ENCODE assay signal across 20 cellular contexts in the genomic region with DNA sequence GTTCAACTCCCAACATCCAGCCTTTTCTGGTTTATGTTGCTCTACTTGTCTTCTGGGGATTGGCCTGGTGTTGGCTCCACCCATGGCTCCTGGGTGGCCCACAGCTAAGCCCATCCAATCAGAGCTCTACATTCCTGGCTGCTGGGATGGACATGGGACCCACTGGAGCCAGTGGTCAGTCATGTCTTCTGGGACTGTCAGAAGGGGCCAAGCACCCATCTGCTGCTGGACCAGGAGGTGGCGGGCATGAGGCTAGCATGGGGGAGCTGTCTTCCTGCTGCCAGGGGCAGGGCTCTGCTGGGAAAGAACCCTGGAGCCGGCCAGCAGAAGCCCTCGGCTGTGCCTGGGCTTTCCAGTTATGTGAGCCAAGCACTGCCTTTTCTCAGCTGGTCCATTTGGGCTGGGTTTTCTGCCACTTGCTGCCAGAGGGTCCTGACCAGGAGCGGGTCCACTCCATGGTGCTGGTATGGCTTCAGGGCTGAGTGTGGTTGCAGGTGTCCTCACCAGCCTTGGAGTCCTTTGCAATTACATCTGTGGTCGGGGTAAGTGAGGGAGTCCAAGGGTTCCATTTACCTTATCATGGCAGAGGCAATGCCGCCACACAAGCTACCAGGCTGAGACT. TPM values are rescaled to one million over a fixed set of nuclear protein-coding genes. Genes with fewer than 3 reads are reported as not detected.
DNase-seq lines count a peak whose midpoint lies in the region; ATAC-seq, FAIRE-seq and TF ChIP-seq lines count a peak whose summit lies in the region.
"Had no signal": no experiment of that assay in that cellular context is flagged by ENCODE, and none has a peak within 500 bp of the region (broad histone marks: within the 10 kb centered on the region; RNA-seq: fewer than 3 reads in every experiment).

No MANE protein-coding gene starts in this region.

- WGBS in psoas muscle, 3 donors: 67 to 71% (median 67%) methylated on average over 6 of the region's 6 CpGs

- H3K27me3 ChIP-seq in H7 (ENCODE audit: control insufficient read depth, insufficient read depth, low read length): no peaks in the 10 kb centered on the region
- H3K27me3 ChIP-seq in psoas muscle (ENCODE audit: insufficient read depth in 3 of 3, low read length in 2 of 3): peaks cover 0 to 7% (median 0%) of the 10 kb centered on the region in 3 donors
- H3K27me3 ChIP-seq in GM23338 (ENCODE audit: insufficient read depth): no peaks in the 10 kb centered on the region

- H3K4me2 ChIP-seq in GM23338: no peak overlapping the region

- no peak overlapping the region for H3K9ac ChIP-seq in kidney (ENCODE audit: low read length in 2 of 2)

- no peaks in the 10 kb centered on the region for H4K20me1 ChIP-seq in GM23338 (replicated peaks; ENCODE audit: insufficient read depth)

- CTCF ChIA-PET in WTC11 (lab: Charles Lee): interaction anchor here (1.0 kb wide), 2 partner anchors 23 to 41 kb away, joined by 3 read pairs; no protein-coding TSS in a partner anchor

- H3K4me3 Mint-ChIP-seq in WTC11: no peak overlapping the region
- H3K4me3 Mint-ChIP-seq in GM23338: no peak overlapping the region

- no peak for FAIRE-seq in kidney (lab: Jason Lieb, UNC)
- FAIRE-seq: GM12892, H54, K562 had no signal

- H3K4me3 ChIP-seq in H7 (ENCODE audit: insufficient read depth, low read depth, low read length) (no peak overlapping the region), kidney (ENCODE audit: low read length in 2 of 2) (no peak overlapping the region), psoas muscle (no peak overlapping the region), GM23338 (no peak overlapping the region)
- H3K4me3 ChIP-seq: K562, SK-N-MC had no signal

- no peaks in the 10 kb centered on the region for H3K4me1 ChIP-seq in kidney (ENCODE audit: control insufficient read depth in 1 of 2, insufficient read depth in 1 of 2, low read depth in 1 of 2, low read length in 2 of 2)
- H3K4me1 ChIP-seq in psoas muscle: no peaks in the 10 kb centered on the region
- no peaks in the 10 kb centered on the region for H3K4me1 ChIP-seq in GM23338 (ENCODE audit: insufficient read depth)

- H3F3A ChIP-seq in GM23338 (replicated peaks; ENCODE audit: low read depth): no peaks in the 10 kb centered on the region

- peak; percentile 39; the same call in 1 of the 2 replicates for ATAC-seq in WTC11
- ATAC-seq in psoas muscle: peak in 2 of 4 donors; percentile 33 to 75
- ATAC-seq in HG03039 (IDR thresholded peaks at IDR 0.05; ENCODE audit: unreplicated experiment): no peak
- ATAC-seq in GM23338: no peak
- ATAC-seq: K562, Panc1 had no signal

- H2AFZ ChIP-seq in GM23338: no peak overlapping the region

- H3K36me3 ChIP-seq in H7 (replicated peaks; ENCODE audit: control insufficient read depth, insufficient read depth, low read length) (no peaks in the 10 kb centered on the region), kidney (ENCODE audit: control insufficient read depth in 1 of 2, insufficient read depth in 2 of 2, low read length in 2 of 2) (no peaks in the 10 kb centered on the region), psoas muscle (ENCODE audit: insufficient read depth in 1 of 2, low read depth in 1 of 2) (no peaks in the 10 kb centered on the region), GM23338 (ENCODE audit: insufficient read depth) (no peaks in the 10 kb centered on the region)

- H3K27me3 Mint-ChIP-seq in WTC11 (ENCODE audit: low read depth): peaks cover 4% of the 10 kb centered on the region; the same call in 1 of the 2 replicates
- H3K27me3 Mint-ChIP-seq in GM23338 (ENCODE audit: insufficient read depth, low read depth, poor library complexity): no peaks in the 10 kb centered on the region

- POLR2A ChIA-PET in WTC11 (lab: Charles Lee): no interaction called here

- DNase-seq in H7 (peak; percentile 63), WTC11 (ENCODE audit: low spot score) (no peak), kidney (peak; percentile 33), psoas muscle (peak; percentile 4 to 31), GM23338 (ENCODE audit: low spot score) (no peak), activated T-cell treated with anti-CD3 and anti-CD28 coated beads for 4 hours (no peak)
- DNase-seq: ACHN, C1 segment of cervical spinal cord, DMS79, NCI-H1105, NCI-H2081, NCI-H2171 treated with DMSO at 0.1 percent for 48 hours, NCI-H446, NCI-H526 treated with DMSO at 0.1 percent for 48 hours had no signal

- H3K9me2 ChIP-seq in GM23338 (ENCODE audit: insufficient read depth): no peaks in the 10 kb centered on the region

- peaks cover 34% of the 10 kb centered on the region for H3K9me3 Mint-ChIP-seq in WTC11
- H3K9me3 Mint-ChIP-seq in GM23338: peaks cover 31% of the 10 kb centered on the region

- H3K27ac Mint-ChIP-seq in WTC11 (no peak overlapping the region), GM23338 (no peak overlapping the region)

- peaks cover 4 to 5% of the 10 kb centered on the region in 2 donors for H3K9me3 ChIP-seq in kidney (ENCODE audit: control insufficient read depth in 1 of 2, low read length in 2 of 2)
- H3K9me3 ChIP-seq in psoas muscle: no peaks in the 10 kb centered on the region

- TF ChIP-seq CTCF in WTC11 (IDR thresholded peaks at IDR 0.05) (no peak), kidney (IDR thresholded peaks at IDR 0.05; ENCODE audit: borderline replicate concordance, extremely low read depth, insufficient read depth) (no peak), psoas muscle (IDR thresholded peaks at IDR 0.05) (no peak), GM23338 (conservative IDR thresholded peaks at IDR 0.05; ENCODE audit: low read depth in 2 of 2) (peak in 1 of 2 experiments; percentile 42; a peak in 2 of 4 replicates)

- H3K4me1 Mint-ChIP-seq in WTC11: no peaks in the 10 kb centered on the region
- no peaks in the 10 kb centered on the region for H3K4me1 Mint-ChIP-seq in GM23338

- H3K79me2 ChIP-seq in GM23338 (replicated peaks; ENCODE audit: insufficient read depth): no peaks in the 10 kb centered on the region

- H3K36me3 Mint-ChIP-seq in WTC11 (peaks cover 9% of the 10 kb centered on the region), GM23338 (ENCODE audit: low read depth) (no peaks in the 10 kb centered on the region)

- no peak overlapping the region for H3K27ac ChIP-seq in kidney (ENCODE audit: low read depth in 2 of 2, low read length in 2 of 2)
- no peak overlapping the region for H3K27ac ChIP-seq in psoas muscle
- H3K27ac ChIP-seq in GM23338 (ENCODE audit: low read depth): no peak overlapping the region
- H3K27ac ChIP-seq: SK-N-MC had no signal

- intact Hi-C loops in kidney (cut with DNase I) (no loop called here), psoas muscle (cut with DNase I) (no loop called here)

TF ChIP-seq in WTC11, 78 proteins besides CTCF, POLR2A, EP300 and RAD21 (continues in another document):
- TF ChIP-seq, protein P1, sequence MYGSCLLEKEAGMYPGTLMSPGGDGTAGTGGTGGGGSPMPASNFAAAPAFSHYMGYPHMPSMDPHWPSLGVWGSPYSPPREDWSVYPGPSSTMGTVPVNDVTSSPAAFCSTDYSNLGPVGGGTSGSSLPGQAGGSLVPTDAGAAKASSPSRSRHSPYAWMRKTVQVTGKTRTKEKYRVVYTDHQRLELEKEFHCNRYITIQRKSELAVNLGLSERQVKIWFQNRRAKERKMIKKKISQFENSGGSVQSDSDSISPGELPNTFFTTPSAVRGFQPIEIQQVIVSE (CRISPR knock-in tag; IDR thresholded peaks at IDR 0.05; ENCODE audit: borderline replicate concordance): no peak
- TF ChIP-seq GRHL2 (CRISPR knock-in tag; IDR thresholded peaks at IDR 0.05; ENCODE audit: insufficient replicate concordance, severe bottlenecking) (no peak), SP1 (CRISPR knock-in tag; conservative IDR thresholded peaks at IDR 0.05) (no peak), CBFB (CRISPR knock-in tag; IDR thresholded peaks at IDR 0.05; ENCODE audit: low read depth) (no peak), ZNF138 (CRISPR knock-in tag; conservative IDR thresholded peaks at IDR 0.05) (no peak), NFE2L1 (CRISPR knock-in tag; IDR thresholded peaks at IDR 0.05) (no peak), RORB (CRISPR knock-in tag; IDR thresholded peaks at IDR 0.05) (no peak), CREM (CRISPR knock-in tag; IDR thresholded peaks at IDR 0.05) (no peak)
- TF ChIP-seq, protein P2, sequence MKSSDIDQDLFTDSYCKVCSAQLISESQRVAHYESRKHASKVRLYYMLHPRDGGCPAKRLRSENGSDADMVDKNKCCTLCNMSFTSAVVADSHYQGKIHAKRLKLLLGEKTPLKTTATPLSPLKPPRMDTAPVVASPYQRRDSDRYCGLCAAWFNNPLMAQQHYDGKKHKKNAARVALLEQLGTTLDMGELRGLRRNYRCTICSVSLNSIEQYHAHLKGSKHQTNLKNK (CRISPR knock-in tag; IDR thresholded peaks at IDR 0.05): no peak

TF ChIP-seq in GM23338, 12 proteins besides CTCF, POLR2A, EP300 and RAD21 (continues in another document):
- TF ChIP-seq JUNB (IDR thresholded peaks at IDR 0.05; ENCODE audit: unreplicated experiment): no peak
- no peak for TF ChIP-seq ZNF114 (CRISPR knock-in tag; IDR thresholded peaks at IDR 0.05)

RNA-seq across cellular contexts. Expression of a gene that starts 17.4 kb away (rescaled TPM):
- total RNA-seq in H7 (2014; rRNA removed; shearing (Covaris generic)): 0.28 and 0.44 TPM in 2 replicates
- total RNA-seq in WTC11 (2021) (1.8 to 3.2 TPM (median 2.4 TPM) in 3 replicates), kidney (1.6 TPM), psoas muscle (1 to 10 TPM in 1 of 4 donors, under 1 TPM in 3; 0.25 to 1.7 (median 0.47) TPM)
- polyA plus RNA-seq in kidney (ENCODE audit: insufficient read depth, low read depth, low replicate concordance) (0.09 TPM), psoas muscle (under 1 TPM; 0.08 to 0.30 (median 0.23) TPM), GM23338 (2016; fragmentation: Nextera tagmentation; extraction: Ambion mirVana) (0.23 and 0.26 TPM in 2 replicates)
- 1.4 and 1.9 TPM in 2 replicates for total RNA-seq in GM23338 (2014; rRNA removed; shearing (Covaris generic))

Comparison
In these comparisons a context has a peak if more than half of its experiments do, and no peak if none do; other contexts are left out.
1. DNase-seq: peak in H7 (single experiment), kidney (single experiment) and psoas muscle (2 of 2); none in WTC11 (single experiment), GM23338 (single experiment) and activated T-cell treated with anti-CD3 and anti-CD28 coated beads for 4 hours (single experiment).